Comparison of ENCODE assay signal across 9 cellular contexts in the genomic region with DNA sequence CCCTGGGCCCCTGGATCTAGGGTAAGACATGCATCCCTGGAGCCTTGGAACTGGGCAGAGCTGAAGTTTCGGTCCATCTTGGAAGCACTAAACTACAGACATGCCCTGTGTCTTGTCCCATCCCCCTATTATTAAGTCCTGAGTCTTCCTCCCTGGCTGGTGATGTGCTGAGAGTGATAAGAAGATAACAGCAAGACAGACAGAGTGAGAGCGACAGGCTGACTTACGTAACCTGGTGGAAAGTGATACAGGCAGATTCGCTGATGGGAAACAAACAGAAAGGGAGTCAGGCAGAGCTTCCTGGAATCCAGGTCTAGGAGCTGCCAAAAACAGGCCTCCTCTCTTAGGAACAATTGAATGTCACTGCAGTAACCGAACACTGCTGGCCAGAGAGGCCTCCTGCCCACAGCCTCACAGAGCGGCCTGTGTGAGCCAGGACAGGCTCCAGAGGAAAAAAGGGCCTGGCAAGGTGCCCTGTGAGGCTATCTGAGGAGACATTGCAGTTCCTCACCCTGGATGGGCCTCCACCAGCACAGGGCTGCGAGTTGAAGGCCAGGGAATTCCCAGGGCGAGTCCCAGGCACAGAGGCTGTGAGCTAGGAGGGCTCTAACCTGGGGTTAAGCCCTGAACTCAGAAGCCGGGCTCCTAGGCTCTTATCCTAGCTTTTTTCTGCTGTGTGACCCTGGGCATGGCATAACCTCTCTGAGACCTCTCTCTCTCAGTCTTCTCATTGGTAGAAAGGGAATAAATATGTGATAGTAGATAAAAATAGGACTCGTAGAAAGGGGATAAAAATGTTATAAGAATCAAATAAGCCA. TPM values are rescaled to one million over a fixed set of nuclear protein-coding genes. Genes with fewer than 3 reads are reported as not detected.
DNase-seq lines count a peak whose midpoint lies in the region; ATAC-seq, FAIRE-seq and TF ChIP-seq lines count a peak whose summit lies in the region.
"Had no signal": no experiment of that assay in that cellular context is flagged by ENCODE, and none has a peak within 500 bp of the region (broad histone marks: within the 10 kb centered on the region; RNA-seq: fewer than 3 reads in every experiment).

No MANE protein-coding gene starts in this region.

- H3K36me3 ChIP-seq in mesenchymal stem cell (ENCODE audit: control insufficient read depth in 1 of 2, insufficient read depth in 2 of 2, low read depth in 1 of 2, low read length in 2 of 2), result no peaks in the 10 kb centered on the region
- no peaks in the 10 kb centered on the region for H3K36me3 ChIP-seq in tibial nerve

- H3K18ac ChIP-seq in mesenchymal stem cell (ENCODE audit: low read depth in 1 of 2, low read length in 2 of 2) (peak overlapping the region; percentile 48 to 61), H9 (ENCODE audit: insufficient read length, low read depth, low read length) (no peak overlapping the region)

- peak overlapping the region in 1 of 3 experiments; percentile 85; a peak in 3 of 7 replicates for H3K27ac Mint-ChIP-seq in H9
- H3K27ac Mint-ChIP-seq in CD4-positive, alpha-beta T cell, result no peak overlapping the region

- no peaks in the 10 kb centered on the region for H3K79me1 ChIP-seq in mesenchymal stem cell (replicated peaks; ENCODE audit: low read length, poor library complexity, severe bottlenecking)
- no peaks in the 10 kb centered on the region for H3K79me1 ChIP-seq in H9 (ENCODE audit: insufficient read depth, low read depth, low read length, poor library complexity, severe bottlenecking)

- H3K9ac ChIP-seq in mesenchymal stem cell (ENCODE audit: low read length) (peak overlapping the region; percentile 70), H9 (ENCODE audit: extremely low read depth, insufficient read length, low read length) (no peak overlapping the region)

- H3K9me3 Mint-ChIP-seq in H9, result no peaks in the 10 kb centered on the region; a peak in 1 of 5 replicates
- no peaks in the 10 kb centered on the region for H3K9me3 Mint-ChIP-seq in CD4-positive, alpha-beta T cell

- no peak overlapping the region for H2BK20ac ChIP-seq in H9 (ENCODE audit: low read depth, low read length, poor library complexity, severe bottlenecking)

- peak in 1 of 2 donors; percentile 83 for TF ChIP-seq EP300 in tibial nerve (IDR thresholded peaks at IDR 0.05)

- no peaks in the 10 kb centered on the region for H3K23me2 ChIP-seq in H9 (ENCODE audit: insufficient read length, low read depth, low read length, poor library complexity, severe bottlenecking)

- CTCF ChIA-PET in CD4-positive, alpha-beta T cell (lab: Charles Lee), result interaction anchor here (0.8 kb wide), 1 partner anchor 20 kb away, joined by 4 read pairs; no protein-coding TSS in a partner anchor

- 82% methylated on average over 10 of the region's 10 CpGs for WGBS in mesenchymal stem cell
- WGBS in tibial nerve, 2 donors, result 31 to 40% methylated on average over 10 of the region's 10 CpGs
- WGBS in H9 (ENCODE audit: extremely low coverage, insufficient read length, low lambda C conversion rate), result 100% methylated on average over 1 of the region's 10 CpGs

- intact Hi-C loops in CD4-positive, alpha-beta T cell (cut with DNase I, micrococcal nuclease), result no loop called here

- H2BK120ac ChIP-seq in mesenchymal stem cell (ENCODE audit: low read depth, low read length) (no peak overlapping the region), H9 (ENCODE audit: low read depth, low read length, poor library complexity, severe bottlenecking) (no peak overlapping the region)

- no peak for TF ChIP-seq CTCF in tibial nerve (IDR thresholded peaks at IDR 0.05)
- TF ChIP-seq CTCF in H9 (conservative IDR thresholded peaks at IDR 0.05), result no peak
- no peak for TF ChIP-seq CTCF in CD4-positive, alpha-beta T cell (IDR thresholded peaks at IDR 0.05)

- H3K4me2 ChIP-seq in mesenchymal stem cell (ENCODE audit: low read length, poor library complexity, severe bottlenecking) (no peak overlapping the region), H9 (ENCODE audit: insufficient read depth, insufficient read length, low read length) (no peak overlapping the region)

- H4K91ac ChIP-seq in mesenchymal stem cell (ENCODE audit: low read length) (no peak overlapping the region), H9 (ENCODE audit: insufficient read length, low read depth, low read length) (no peak overlapping the region)

- peak overlapping the region in 1 of 2 experiments; percentile 63 for H3K14ac ChIP-seq in mesenchymal stem cell (ENCODE audit: low read length in 2 of 2)
- no peak overlapping the region for H3K14ac ChIP-seq in H9 (ENCODE audit: insufficient read depth, low read length)

- no peaks in the 10 kb centered on the region; the same call in 1 of the 2 replicates for H3K27me3 Mint-ChIP-seq in H9 (ENCODE audit: low read depth)
- peaks cover 26% of the 10 kb centered on the region for H3K27me3 Mint-ChIP-seq in CD4-positive, alpha-beta T cell

- peak overlapping the region in 1 of 2 experiments; percentile 67 for H2BK12ac ChIP-seq in mesenchymal stem cell (ENCODE audit: low read length in 2 of 2)
- H2BK12ac ChIP-seq in H9 (ENCODE audit: insufficient read length, low read depth, low read length), result no peak overlapping the region

- no peak overlapping the region for H3K4me3 Mint-ChIP-seq in H9
- H3K4me3 Mint-ChIP-seq in CD4-positive, alpha-beta T cell, result no peak overlapping the region

- H4K20me1 ChIP-seq in H9 (ENCODE audit: control insufficient read depth, insufficient read depth, insufficient read length), result no peaks in the 10 kb centered on the region

- H2AK5ac ChIP-seq in mesenchymal stem cell (ENCODE audit: low read length, severe bottlenecking) (no peak overlapping the region), H9 (ENCODE audit: insufficient read length, low read length) (no peak overlapping the region)

- peaks cover 2% of the 10 kb centered on the region for H3K4me1 ChIP-seq in mesenchymal stem cell (ENCODE audit: control insufficient read depth, insufficient read depth, low read depth, low read length)
- H3K4me1 ChIP-seq in tibial nerve, result peaks cover 0 to 39% (median 15%) of the 10 kb centered on the region in 4 donors
- H3K4me1 ChIP-seq in H9 (ENCODE audit: insufficient read depth, low read length), result no peaks in the 10 kb centered on the region

- H3K23ac ChIP-seq in mesenchymal stem cell (ENCODE audit: low read length in 2 of 2) (no peak overlapping the region), H9 (ENCODE audit: insufficient read length, low read depth, low read length) (no peak overlapping the region)

- H3K4ac ChIP-seq in mesenchymal stem cell (ENCODE audit: low read depth in 1 of 2, low read length in 2 of 2) (peak overlapping the region in 1 of 2 experiments; percentile 32), H9 (ENCODE audit: low read depth, low read length) (no peak overlapping the region)

- H2BK15ac ChIP-seq in mesenchymal stem cell (ENCODE audit: low read depth, poor library complexity, severe bottlenecking), result no peak overlapping the region
- no peak overlapping the region for H2BK15ac ChIP-seq in H9 (ENCODE audit: low read depth, low read length)

- no peak overlapping the region for H4K5ac ChIP-seq in H9 (ENCODE audit: insufficient read length, low read depth, low read length)

- H3K27me3 ChIP-seq in mesenchymal stem cell (ENCODE audit: control insufficient read depth in 1 of 2, insufficient read depth in 1 of 2, low read length in 2 of 2) (peaks cover 0 to 4% of the 10 kb centered on the region in 2 experiments), tibial nerve (no peaks in the 10 kb centered on the region), H9 (ENCODE audit: insufficient read depth, low read length) (no peaks in the 10 kb centered on the region)
- H3K27me3 ChIP-seq in CD4-positive, alpha-beta T cell (ENCODE audit: control insufficient read depth, insufficient read depth, low read length), result peaks cover 3% of the 10 kb centered on the region

- H2BK5ac ChIP-seq in mesenchymal stem cell (ENCODE audit: low read depth, low read length, poor library complexity, severe bottlenecking) (no peak overlapping the region), H9 (ENCODE audit: insufficient read length, low read length) (no peak overlapping the region)

- H2AFZ ChIP-seq in mesenchymal stem cell (ENCODE audit: low read depth, low read length) (peak overlapping the region; percentile 73), H9 (ENCODE audit: low read length) (no peak overlapping the region)

- no peak overlapping the region for H3K56ac ChIP-seq in H9 (ENCODE audit: insufficient read length, low read depth, low read length)

- TF ChIP-seq POLR2A in tibial nerve (IDR thresholded peaks at IDR 0.05), result no peak

- no peak overlapping the region for H3T11ph ChIP-seq in H9 (ENCODE audit: low read length)

- DNase-seq in NCI-H2196 (lab: John Stamatoyannopoulos, UW; ENCODE audit: unreplicated experiment) (peak; percentile 93), ecto neural progenitor cell (ENCODE audit: low spot score) (peak; percentile 47), mesenchymal stem cell (peak; percentile 37), tibial nerve (ENCODE audit: low spot score in 2 of 2) (peak; percentile 72 to 74), H9 (no peak), GM19239 (ENCODE audit: insufficient read length, low spot score) (no peak)
- no peak for DNase-seq in CD4-positive, alpha-beta T cell
- DNase-seq: NCI-H1092 had no signal

- no peaks in the 10 kb centered on the region for H3K79me2 ChIP-seq in H9 (ENCODE audit: insufficient read depth, low read length)

- ATAC-seq in GM19351 (IDR thresholded peaks at IDR 0.05; ENCODE audit: unreplicated experiment), result no peak
- ATAC-seq in CD4-positive, alpha-beta T cell (ENCODE audit: poor library complexity), result no peak

- H3K27ac ChIP-seq in mesenchymal stem cell (ENCODE audit: low read length, poor library complexity, severe bottlenecking) (no peak overlapping the region), tibial nerve (peak overlapping the region in 3 of 4 donors; percentile 57 to 81 (median 71)), H9 (ENCODE audit: insufficient read length, low read depth, low read length) (no peak overlapping the region)
- H3K27ac ChIP-seq in CD4-positive, alpha-beta T cell (ENCODE audit: low read depth, low read length), result no peak overlapping the region

- H3K9me3 ChIP-seq in mesenchymal stem cell (ENCODE audit: control insufficient read depth, low read length) (no peaks in the 10 kb centered on the region), tibial nerve (no peaks in the 10 kb centered on the region), H9 (ENCODE audit: control insufficient read depth, low read depth, low read length) (no peaks in the 10 kb centered on the region)
- no peaks in the 10 kb centered on the region for H3K9me3 ChIP-seq in CD4-positive, alpha-beta T cell (ENCODE audit: control insufficient read depth, low read length)

- POLR2A ChIA-PET in CD4-positive, alpha-beta T cell (lab: Charles Lee), result no interaction called here

- H3K4me1 Mint-ChIP-seq in H9, result peaks cover 13 to 16% of the 10 kb centered on the region in 2 experiments
- H3K4me1 Mint-ChIP-seq in CD4-positive, alpha-beta T cell (ENCODE audit: low read depth), result peaks cover 7% of the 10 kb centered on the region

- FAIRE-seq in GM19239 (lab: Jason Lieb, UNC), result no peak

- H3K4me3 ChIP-seq in mesenchymal stem cell (ENCODE audit: insufficient read depth in 1 of 2, low read depth in 1 of 2, low read length in 2 of 2) (no peak overlapping the region), tibial nerve (no peak overlapping the region)

- H3K36me3 Mint-ChIP-seq in H9 (ENCODE audit: insufficient read depth in 1 of 3, low read depth in 3 of 3), result no peaks in the 10 kb centered on the region
- no peaks in the 10 kb centered on the region for H3K36me3 Mint-ChIP-seq in CD4-positive, alpha-beta T cell (ENCODE audit: low read depth)

- no peak overlapping the region for H4K8ac ChIP-seq in mesenchymal stem cell (ENCODE audit: low read length)
- no peak overlapping the region for H4K8ac ChIP-seq in H9 (replicated peaks; ENCODE audit: insufficient read length, low read depth, low read length)

RNA-seq across cellular contexts. Expression of a gene that starts 34.2 kb away (rescaled TPM):
- polyA plus RNA-seq in mesenchymal stem cell (2013, experiment 1 of 2), result 31.5 TPM
- polyA plus RNA-seq in mesenchymal stem cell (2013, experiment 2 of 2), result 32.4 TPM
- 10 to 100 TPM; 13.6 to 25.2 (median 20.7) TPM for total RNA-seq in tibial nerve
- 75.9 and 77.0 TPM in 2 replicates for total RNA-seq in H9 (2021)
- total RNA-seq in CD4-positive, alpha-beta T cell, result 1 to 10 TPM; 3.1 to 3.2 TPM

Comparison
In these comparisons a context has a peak if more than half of its experiments do, and no peak if none do; other contexts are left out.
1. DNase-seq: peak in NCI-H2196 (single experiment), ecto neural progenitor cell (single experiment), mesenchymal stem cell (single experiment) and tibial nerve (2 of 2); none in H9 (single experiment), GM19239 (single experiment) and CD4-positive, alpha-beta T cell (0 of 10).
2. H3K27ac ChIP-seq: peak in tibial nerve (3 of 4); none in mesenchymal stem cell (single experiment), H9 (single experiment) and CD4-positive, alpha-beta T cell (single experiment).